Comparison of ENCODE assay signal across 12 cellular contexts in the genomic region with DNA sequence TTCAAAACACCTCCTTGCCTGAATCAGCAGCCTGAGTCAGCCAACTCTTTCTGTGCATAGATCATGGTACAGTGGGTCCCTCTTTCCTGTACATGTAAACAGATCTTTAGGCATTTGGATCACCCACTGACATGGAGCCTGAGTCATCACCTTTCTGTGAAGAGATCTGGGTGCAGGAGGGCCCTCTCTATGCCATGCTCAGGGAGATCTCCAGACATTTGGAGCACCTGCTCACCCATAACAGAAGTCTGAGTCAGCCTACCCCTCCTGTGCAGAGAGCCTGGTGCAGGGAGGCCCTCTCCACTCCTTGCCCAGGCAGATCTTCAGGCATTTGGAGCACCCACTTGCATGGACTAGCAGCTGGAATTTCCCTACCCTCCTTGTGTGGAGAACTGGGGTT. TPM values are rescaled to one million over a fixed set of nuclear protein-coding genes. Genes with fewer than 3 reads are reported as not detected.
DNase-seq lines count a peak whose midpoint lies in the region; ATAC-seq and TF ChIP-seq lines count a peak whose summit lies in the region.
"Had no signal": no experiment of that assay in that cellular context is flagged by ENCODE, and none has a peak within 500 bp of the region (broad histone marks: within the 10 kb centered on the region; RNA-seq: fewer than 3 reads in every experiment).

No MANE protein-coding gene starts in this region.

- H3K27ac ChIP-seq in IMR-90 (ENCODE audit: insufficient read depth, low read length) (no peak overlapping the region), ovary (no peak overlapping the region)
- H3K27ac ChIP-seq: Peyer's patch had no signal

- no TSS peak for BruUV-seq in IMR-90 (replicated peaks; lab: Mats Ljungman, UMichigan)

- no peaks in the 10 kb centered on the region for H3K9me3 ChIP-seq in IMR-90 (ENCODE audit: control insufficient read depth, insufficient read depth, low read length)
- no peaks in the 10 kb centered on the region for H3K9me3 ChIP-seq in ovary
- H3K9me3 ChIP-seq: Peyer's patch had no signal

- intact Hi-C loops in IMR-90 (cut with micrococcal nuclease) (loop anchor here (1.0 to 5.0 kb wide), 3 partner anchors 111 to 211 kb away; no protein-coding TSS in a partner anchor), ovary (cut with DNase I) (loop anchor here in 1 of 4 donors (10.0 kb wide), 1 partner anchor 133 kb away; no protein-coding TSS in a partner anchor), sciatic nerve (cut with DNase I) (no loop called here)

- dilution Hi-C loops in IMR-90 (cut with HindIII; ENCODE audit: low sequenced_read_pairs, unreplicated experiment): no loop called here

- peak; percentile 11 for ATAC-seq in GM21786 (IDR thresholded peaks at IDR 0.05; ENCODE audit: unreplicated experiment)
- peak; percentile 31 for ATAC-seq in IMR-90 (ENCODE audit: low read depth)
- ATAC-seq in sciatic nerve: no peak

- POLR2A ChIA-PET in IMR-90 (lab: Charles Lee; ENCODE audit: unreplicated experiment): no interaction called here

- CTCF ChIA-PET in IMR-90 (lab: Yijun Ruan, JAX): interaction anchor here (0.5 to 1.2 kb wide), 4 partner anchors 9 to 179 kb away, joined by 3 to 6 read pairs (median 4); no protein-coding TSS in a partner anchor

- H4K8ac ChIP-seq in IMR-90 (ENCODE audit: low read depth in 2 of 2, low read length in 2 of 2): no peak overlapping the region

- no peak overlapping the region for H3K14ac ChIP-seq in IMR-90 (replicated peaks; ENCODE audit: low read depth, low read length)

- H3K56ac ChIP-seq in IMR-90 (ENCODE audit: extremely low read depth, insufficient read depth, low read length): no peak overlapping the region

- H2AK5ac ChIP-seq in IMR-90 (ENCODE audit: low read depth, low read length): no peak overlapping the region

- no peak overlapping the region for H3K4ac ChIP-seq in IMR-90 (ENCODE audit: low read depth, low read length)

- DNase-seq in Daoy (ENCODE audit: low read depth): peak; percentile 15
- peak; percentile 41 for DNase-seq in IMR-90
- DNase-seq in erythroblast (lab: John Stamatoyannopoulos, UW): peak; percentile 31 to 60
- no peak for DNase-seq in NCI-H510A treated with DMSO at 0.1 percent for 48 hours (lab: John Stamatoyannopoulos, UW)
- DNase-seq in ovary: no peak
- DNase-seq in activated CD4-positive, CD25-positive, alpha-beta regulatory T cell treated with anti-CD3 and anti-CD28 coated beads, Interleukin-2, amount 50 U/mL, for 72 hours: no peak
- DNase-seq in sciatic nerve (ENCODE audit: low spot score): no peak

- H3K79me1 ChIP-seq in IMR-90 (ENCODE audit: low read depth in 1 of 2, low read length in 2 of 2): no peaks in the 10 kb centered on the region

- H3K27me3 ChIP-seq in IMR-90 (ENCODE audit: control insufficient read depth, insufficient read depth, low read length) (no peaks in the 10 kb centered on the region; the same call in 1 of the 2 replicates), ovary (no peaks in the 10 kb centered on the region)
- H3K27me3 ChIP-seq: Peyer's patch had no signal

- H3K36me3 ChIP-seq in IMR-90 (ENCODE audit: control insufficient read depth, insufficient read depth, low read length) (no peaks in the 10 kb centered on the region), ovary (no peaks in the 10 kb centered on the region)
- H3K36me3 ChIP-seq: Peyer's patch had no signal

- no peak for TF ChIP-seq EP300 in ovary (IDR thresholded peaks at IDR 0.05)

- H4K91ac ChIP-seq in IMR-90 (ENCODE audit: insufficient read depth, low read depth, low read length): no peak overlapping the region

- H3K9ac ChIP-seq in IMR-90 (ENCODE audit: low read depth, low read length): no peak overlapping the region

- H4K5ac ChIP-seq in IMR-90 (ENCODE audit: low read depth, low read length): no peak overlapping the region

- in situ Hi-C loops in IMR-90 (cut with MboI; ENCODE audit: low sequenced_read_pairs): no loop called here

- no peak overlapping the region for H3K23ac ChIP-seq in IMR-90 (ENCODE audit: low read depth, low read length)

- no peaks in the 10 kb centered on the region for H4K20me1 ChIP-seq in IMR-90 (ENCODE audit: insufficient read depth, low read length)

- no peak overlapping the region for H2BK15ac ChIP-seq in IMR-90 (ENCODE audit: low read depth, low read length)

- no peak overlapping the region for H2AK9ac ChIP-seq in IMR-90 (replicated peaks; ENCODE audit: low read depth, low read length, poor library complexity)

- H2BK20ac ChIP-seq in IMR-90 (ENCODE audit: low read depth, low read length): no peak overlapping the region

- H3K18ac ChIP-seq in IMR-90 (ENCODE audit: low read depth, low read length): no peak overlapping the region

- H2AFZ ChIP-seq in IMR-90 (replicated peaks; ENCODE audit: low read length, poor library complexity): no peak overlapping the region

- H3K4me2 ChIP-seq in IMR-90 (ENCODE audit: low read depth, low read length): no peak overlapping the region

- no peaks in the 10 kb centered on the region for H3K9me1 ChIP-seq in IMR-90 (ENCODE audit: insufficient read depth, low read length)

- H3K4me3 ChIP-seq in IMR-90 (ENCODE audit: insufficient read depth, low read depth, low read length) (no peak overlapping the region), ovary (no peak overlapping the region)
- H3K4me3 ChIP-seq: Peyer's patch had no signal

- TF ChIP-seq CTCF in IMR-90 (conservative IDR thresholded peaks at IDR 0.05; ENCODE audit: low read depth, low read length) (no peak), ovary (IDR thresholded peaks at IDR 0.05) (no peak)

- H2BK5ac ChIP-seq in IMR-90 (ENCODE audit: low read depth, low read length, poor library complexity, severe bottlenecking): no peak overlapping the region

- no peak for TF ChIP-seq RAD21 in IMR-90 (IDR thresholded peaks at IDR 0.05; ENCODE audit: low read length)

- TF ChIP-seq POLR2A in IMR-90 (IDR thresholded peaks at IDR 0.05; ENCODE audit: low read depth, low read length) (no peak), erythroblast (IDR thresholded peaks at IDR 0.05; ENCODE audit: low read length) (no peak), ovary (IDR thresholded peaks at IDR 0.05) (no peak)

- no peak overlapping the region for H2BK120ac ChIP-seq in IMR-90 (ENCODE audit: low read depth, low read length)

- no peaks in the 10 kb centered on the region for H3K4me1 ChIP-seq in IMR-90 (ENCODE audit: control insufficient read depth, insufficient read depth, low read length)
- no peaks in the 10 kb centered on the region for H3K4me1 ChIP-seq in ovary (ENCODE audit: insufficient read depth)
- H3K4me1 ChIP-seq: Peyer's patch had no signal

TF ChIP-seq in IMR-90, 13 proteins besides CTCF, POLR2A, EP300 and RAD21:
- TF ChIP-seq SMC3 (IDR thresholded peaks at IDR 0.05; ENCODE audit: low read depth, low read length) (no peak), FOS (IDR thresholded peaks at IDR 0.05; ENCODE audit: low read depth, low read length) (no peak), MXI1 (IDR thresholded peaks at IDR 0.05; ENCODE audit: borderline replicate concordance, low read depth, low read length) (no peak), MAZ (IDR thresholded peaks at IDR 0.05; ENCODE audit: borderline replicate concordance, low read depth, low read length) (no peak), CHD1 (IDR thresholded peaks at IDR 0.05; ENCODE audit: low read depth, low read length) (no peak), USF2 (IDR thresholded peaks at IDR 0.05; ENCODE audit: low read depth, low read length) (no peak), MAFK (IDR thresholded peaks at IDR 0.05; ENCODE audit: low read depth, low read length) (no peak), CEBPB (IDR thresholded peaks at IDR 0.05; ENCODE audit: low read depth, low read length) (no peak), RCOR1 (IDR thresholded peaks at IDR 0.05; ENCODE audit: insufficient replicate concordance, low read length) (no peak), ELK1 (IDR thresholded peaks at IDR 0.05; ENCODE audit: borderline replicate concordance, low read depth, low read length) (no peak), RFX5 (IDR thresholded peaks at IDR 0.05; ENCODE audit: low read depth, low read length) (no peak), NFE2L2 (IDR thresholded peaks at IDR 0.05; ENCODE audit: low read depth, low read length) (no peak), BHLHE40 (IDR thresholded peaks at IDR 0.05; ENCODE audit: low read depth, low read length) (no peak)

RNA-seq across cellular contexts. Expression of gene GLYAT, which starts 56.2 kb away (rescaled TPM):
- total RNA-seq in Daoy (2014; rRNA removed; shearing (Covaris generic)): not detected in 2 replicates
- total RNA-seq in IMR-90 (2012; rRNA removed) (not detected in 2 replicates), ovary (under 1 TPM in 1 of 7 donors, not detected in 6; 0.18 TPM), sciatic nerve (2.6 TPM)
- polyA plus RNA-seq in IMR-90 (2012; rRNA removed) (not detected in 2 replicates), ovary (not detected)
- not detected in 2 replicates for polyA plus RNA-seq in IMR-90 (2012; cell fraction: cytosol; rRNA removed)
- not detected in 2 replicates for polyA plus RNA-seq in IMR-90 (2012; cell fraction: nucleus; rRNA removed; ENCODE audit: low replicate concordance)
- total RNA-seq: activated CD4-positive, alpha-beta T cell treated with anti-CD3 and anti-CD28 coated beads, Interleukin-2, amount 10 ng/mL, durations not matched to agents 24 days and 14 days; natural killer cell treated with Interleukin-12 subunit alpha and Interleukin-12 subunit beta and Interleukin-15 and Interleukin-18, amount 100 ng/mL, for 72 hours; Peyer's patch had no signal
- polyA plus RNA-seq: BJ had no signal

RNA-seq across cellular contexts. Expression of gene GLYATL2, which starts 56.6 kb away (rescaled TPM):
- 0.17 and 0.92 TPM in 2 replicates for total RNA-seq in Daoy (2014; rRNA removed; shearing (Covaris generic))
- total RNA-seq in IMR-90 (2012; rRNA removed) (0.36 and 0.56 TPM in 2 replicates), ovary (not detected), sciatic nerve (0.27 TPM)
- polyA plus RNA-seq in IMR-90 (2012; rRNA removed) (0.33 and 0.77 TPM in 2 replicates), ovary (not detected)
- 0.14 TPM in 1 of 2 replicates, not detected in the other for polyA plus RNA-seq in IMR-90 (2012; cell fraction: cytosol; rRNA removed)
- polyA plus RNA-seq in IMR-90 (2012; cell fraction: nucleus; rRNA removed; ENCODE audit: low replicate concordance): 0.12 and 1.7 TPM in 2 replicates
- total RNA-seq: activated CD4-positive, alpha-beta T cell treated with anti-CD3 and anti-CD28 coated beads, Interleukin-2, amount 10 ng/mL, durations not matched to agents 24 days and 14 days; natural killer cell treated with Interleukin-12 subunit alpha and Interleukin-12 subunit beta and Interleukin-15 and Interleukin-18, amount 100 ng/mL, for 72 hours; Peyer's patch had no signal

Comparison
In these comparisons a context has a peak if more than half of its experiments do, and no peak if none do; other contexts are left out.
1. DNase-seq: peak in Daoy (single experiment), IMR-90 (single experiment) and erythroblast (2 of 2); none in NCI-H510A treated with DMSO at 0.1 percent for 48 hours (single experiment), ovary (0 of 5), activated CD4-positive, CD25-positive, alpha-beta regulatory T cell treated with anti-CD3 and anti-CD28 coated beads, Interleukin-2, amount 50 U/mL, for 72 hours (single experiment) and sciatic nerve (single experiment).